14 cellular contexts compared by ENCODE assay signal in genomic region chr12:92077530-92077929, GRCh38.
DNase-seq lines count a peak whose midpoint lies in the region; ATAC-seq and TF ChIP-seq lines count a peak whose summit lies in the region.
"Had no signal": no experiment of that assay in that cellular context is flagged by ENCODE, and none has a peak within 500 bp of the region (broad histone marks: within the 10 kb centered on the region; RNA-seq: fewer than 3 reads in every experiment).

No MANE protein-coding gene starts in this region.

- H3K27ac ChIP-seq in mesodermal cell (ENCODE audit: low read depth, low read length, severe bottlenecking) (peak overlapping the region; percentile 71), vagina (peak overlapping the region; percentile 53), stomach (peak overlapping the region in 1 of 5 donors; percentile 24)
- H3K27ac ChIP-seq: upper lobe of right lung had no signal

- TF ChIP-seq CTCF in vagina (IDR thresholded peaks at IDR 0.05) (no peak), stomach (IDR thresholded peaks at IDR 0.05) (no peak)

- TF ChIP-seq EP300 in stomach (IDR thresholded peaks at IDR 0.05): no peak

- intact Hi-C loops in vagina (cut with DNase I) (no loop called here), stomach (cut with DNase I; ENCODE audit: low total_unique reads) (no loop called here)

- peaks cover 5% of the 10 kb centered on the region for H3K36me3 Mint-ChIP-seq in stimulated activated naive CD8-positive, alpha-beta T cell treated with anti-CD3 and anti-CD28 coated beads, Interleukin-15, Interleukin-2, amounts not matched to agents 100 ng/mL and 50 ng/mL, for 24 hours (ENCODE audit: low read depth)

- ATAC-seq in stimulated activated naive CD8-positive, alpha-beta T cell treated with anti-CD3 and anti-CD28 coated beads, Interleukin-15, Interleukin-2, amounts not matched to agents 100 U/mL and 50 U/mL, for 24 hours: no peak
- ATAC-seq in HG03108 (IDR thresholded peaks at IDR 0.05; ENCODE audit: unreplicated experiment): no peak

- no peaks in the 10 kb centered on the region for H3K36me3 ChIP-seq in adipocyte (ENCODE audit: control insufficient read depth, insufficient read depth, low read length, severe bottlenecking)
- no peaks in the 10 kb centered on the region for H3K36me3 ChIP-seq in mesodermal cell (ENCODE audit: control insufficient read depth, insufficient read depth, low read length)
- no peaks in the 10 kb centered on the region for H3K36me3 ChIP-seq in vagina
- no peaks in the 10 kb centered on the region for H3K36me3 ChIP-seq in stomach
- H3K36me3 ChIP-seq: upper lobe of right lung had no signal

- H3K4me3 ChIP-seq in adipocyte (ENCODE audit: low read length) (peak overlapping the region; percentile 3), mesodermal cell (ENCODE audit: extremely low read depth, insufficient read depth, low read length, poor library complexity, severe bottlenecking) (no peak overlapping the region), vagina (no peak overlapping the region), stomach (no peak overlapping the region)
- H3K4me3 ChIP-seq: upper lobe of right lung had no signal

- 100% methylated on average over 1 of the region's 1 CpG; no CpG with 5 or more reads in 1 of the 2 experiments for WGBS in mesodermal cell (ENCODE audit: insufficient coverage in 2 of 2), 2 experiments
- 59 to 96% (median 68%) methylated on average over 1 of the region's 1 CpG for WGBS in stomach, 5 donors

- peaks cover 94% of the 10 kb centered on the region for H3K4me1 Mint-ChIP-seq in stimulated activated naive CD8-positive, alpha-beta T cell treated with anti-CD3 and anti-CD28 coated beads, Interleukin-15, Interleukin-2, amounts not matched to agents 100 ng/mL and 50 ng/mL, for 24 hours (ENCODE audit: low read depth)

- peak overlapping the region; percentile 59 for H3K9ac ChIP-seq in adipocyte (ENCODE audit: low read length)

- H3K4me1 ChIP-seq in adipocyte (ENCODE audit: control insufficient read depth, insufficient read depth, low read length) (peaks cover 42% of the 10 kb centered on the region), mesodermal cell (ENCODE audit: control insufficient read depth, insufficient read depth, low read length, poor library complexity, severe bottlenecking) (peaks cover 48% of the 10 kb centered on the region), vagina (peaks cover 18% of the 10 kb centered on the region), stomach (peaks cover 0 to 47% (median 20%) of the 10 kb centered on the region in 4 donors)

- DNase-seq in stimulated activated naive CD8-positive, alpha-beta T cell treated with anti-CD3 and anti-CD28 coated beads, Interleukin-15, Interleukin-2, amounts not matched to agents 100 U/mL and 50 U/mL, for 24 hours: no peak
- DNase-seq in adipocyte (ENCODE audit: low read depth) (no peak), vagina (ENCODE audit: extremely low spot score in 2 of 2) (no peak), kidney glomerular epithelial cell (lab: John Stamatoyannopoulos, UW) (no peak), stomach (no peak)
- DNase-seq: MM.1S, NCI-H2081 treated with DMSO at 0.1 percent for 48 hours, NCI-H774, posterior cingulate gyrus, SHP77, upper lobe of right lung had no signal

- peak overlapping the region; percentile 32 for H3K4me3 Mint-ChIP-seq in stimulated activated naive CD8-positive, alpha-beta T cell treated with anti-CD3 and anti-CD28 coated beads, Interleukin-15, Interleukin-2, amounts not matched to agents 100 ng/mL and 50 ng/mL, for 24 hours

- H3K27me3 Mint-ChIP-seq in stimulated activated naive CD8-positive, alpha-beta T cell treated with anti-CD3 and anti-CD28 coated beads, Interleukin-15, Interleukin-2, amounts not matched to agents 100 ng/mL and 50 ng/mL, for 24 hours: no peaks in the 10 kb centered on the region

- H3K9me3 ChIP-seq in adipocyte (ENCODE audit: control insufficient read depth, low read length) (no peaks in the 10 kb centered on the region), mesodermal cell (ENCODE audit: control insufficient read depth, low read length) (no peaks in the 10 kb centered on the region), vagina (no peaks in the 10 kb centered on the region), stomach (no peaks in the 10 kb centered on the region)
- H3K9me3 ChIP-seq: upper lobe of right lung had no signal

- H3K27ac Mint-ChIP-seq in stimulated activated naive CD8-positive, alpha-beta T cell treated with anti-CD3 and anti-CD28 coated beads, Interleukin-15, Interleukin-2, amounts not matched to agents 100 ng/mL and 50 ng/mL, for 24 hours: peak overlapping the region; percentile 95

- no peaks in the 10 kb centered on the region for H3K9me3 Mint-ChIP-seq in stimulated activated naive CD8-positive, alpha-beta T cell treated with anti-CD3 and anti-CD28 coated beads, Interleukin-15, Interleukin-2, amounts not matched to agents 100 ng/mL and 50 ng/mL, for 24 hours

- no peak for TF ChIP-seq POLR2A in vagina (IDR thresholded peaks at IDR 0.05)
- no peak for TF ChIP-seq POLR2A in stomach (IDR thresholded peaks at IDR 0.05)

- no peaks in the 10 kb centered on the region for H3K27me3 ChIP-seq in adipocyte (replicated peaks; ENCODE audit: control insufficient read depth, insufficient read depth, low read length)
- H3K27me3 ChIP-seq in vagina: no peaks in the 10 kb centered on the region
- no peaks in the 10 kb centered on the region for H3K27me3 ChIP-seq in stomach
- H3K27me3 ChIP-seq: upper lobe of right lung had no signal
